Comparison of ENCODE assay signal across 30 cellular contexts in the genomic region with DNA sequence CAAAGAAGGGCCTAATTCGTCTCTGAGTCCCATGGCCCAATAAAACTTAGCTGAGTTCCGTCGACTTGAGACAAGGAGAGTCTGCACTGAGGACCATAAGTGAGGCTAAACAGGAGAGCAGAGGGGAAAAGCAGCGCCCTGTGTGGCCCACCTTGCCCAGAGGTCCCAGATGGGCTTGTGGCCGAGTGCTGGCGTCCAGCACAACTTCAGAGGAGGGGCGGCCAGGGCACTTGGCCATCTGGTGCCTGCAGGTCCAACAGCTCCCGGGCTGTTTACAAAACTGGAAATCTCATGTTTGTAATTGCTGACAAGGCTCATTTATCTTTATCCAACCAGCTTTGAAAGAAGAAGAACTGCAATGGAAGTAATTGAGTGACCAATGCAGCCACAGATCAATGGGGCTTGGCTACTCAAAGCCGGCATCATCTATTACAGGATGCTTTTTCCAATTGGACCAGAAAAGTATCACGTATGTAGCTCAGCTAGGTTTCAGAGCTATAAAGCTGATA.
"Had no signal": no experiment of that assay in that cellular context is flagged by ENCODE, and none has a peak within 500 bp of the region (broad histone marks: within the 10 kb centered on the region; RNA-seq: fewer than 3 reads in every experiment).

No MANE protein-coding gene starts in this region.

- H3K9me3 ChIP-seq: ovary, psoas muscle, suprapubic skin, testis, tibial artery, transverse colon, upper lobe of right lung, uterus had no signal

- DNase-seq: naive thymus-derived CD4-positive, alpha-beta T cell; natural killer cell; occipital lobe; ovary; posterior cingulate gyrus; psoas muscle; right cardiac atrium; spleen; stimulated activated CD4-positive, alpha-beta T cell treated with anti-CD3 and anti-CD28 coated beads, Interleukin-12 subunit alpha, Interleukin-12 subunit beta, amount 100 ng/mL, for 4 hours; stimulated activated CD4-positive, alpha-beta T cell treated with anti-CD3 and anti-CD28 coated beads, Interleukin-1b, Interleukin-23, amount 100 ng/mL, for 48 hours; stimulated activated CD4-positive, alpha-beta T cell treated with anti-CD3 and anti-CD28 coated beads, Interleukin-4, amount 100 ng/mL, for 1 hour; stimulated activated CD4-positive, alpha-beta T cell treated with anti-CD3 and anti-CD28 coated beads, Interleukin-4, amount 100 ng/mL, for 4 hours; stimulated activated CD8-positive, alpha-beta memory T cell treated with anti-CD3 and anti-CD28 coated beads, Interleukin-4, amount 100 ng/mL, for 48 hours; stimulated activated naive B cell treated with anti-CD40 and anti-IgM and Interleukin-4, amounts not matched to agents 10 μg/mL and 1 μg/mL and 100 μg/mL, for 72 hours; stimulated activated naive CD4-positive, alpha-beta T cell treated with Interleukin-2 at 50 U/mL for 16 hours; stomach; testis; tibial artery; transverse colon; upper lobe of right lung; uterus had no signal

- H3K4me3 Mint-ChIP-seq: naive thymus-derived CD4-positive, alpha-beta T cell; natural killer cell; nephron; neural progenitor cell; stimulated activated naive B cell treated with anti-CD40 and anti-IgM and Interleukin-4, amounts not matched to agents 10 μg/mL and 1 μg/mL and 100 μg/mL, for 72 hours; stimulated activated naive CD8-positive, alpha-beta T cell treated with anti-CD3 and anti-CD28 coated beads, Interleukin-15, Interleukin-2, amounts not matched to agents 100 ng/mL and 50 ng/mL, for 24 hours; type B pancreatic cell had no signal

- H3K9ac ChIP-seq: neural progenitor cell, parathyroid adenoma had no signal

- ATAC-seq: naive thymus-derived CD4-positive, alpha-beta T cell; natural killer cell; psoas muscle; right cardiac atrium; sciatic nerve; stimulated activated naive B cell treated with anti-CD40 and anti-IgM and Interleukin-4, amounts not matched to agents 10 μg/mL and 1 μg/mL and 100 μg/mL, for 72 hours; upper lobe of right lung had no signal

- H3K9me3 Mint-ChIP-seq: nephron; neural progenitor cell; stimulated activated naive B cell treated with anti-CD40 and anti-IgM and Interleukin-4, amounts not matched to agents 10 μg/mL and 1 μg/mL and 100 μg/mL, for 72 hours; stimulated activated naive CD8-positive, alpha-beta T cell treated with anti-CD3 and anti-CD28 coated beads, Interleukin-15, Interleukin-2, amounts not matched to agents 100 ng/mL and 50 ng/mL, for 24 hours; type B pancreatic cell had no signal

- H3K4me1 Mint-ChIP-seq: naive thymus-derived CD4-positive, alpha-beta T cell; natural killer cell; stimulated activated naive B cell treated with anti-CD40 and anti-IgM and Interleukin-4, amounts not matched to agents 10 μg/mL and 1 μg/mL and 100 μg/mL, for 72 hours had no signal

- H3K36me3 Mint-ChIP-seq: naive thymus-derived CD4-positive, alpha-beta T cell; natural killer cell; neural progenitor cell; stimulated activated naive B cell treated with anti-CD40 and anti-IgM and Interleukin-4, amounts not matched to agents 10 μg/mL and 1 μg/mL and 100 μg/mL, for 72 hours; type B pancreatic cell had no signal

- H3K27ac ChIP-seq: neural progenitor cell, ovary, parathyroid adenoma, psoas muscle, skin epidermis, spleen, stomach, suprapubic skin, testis, tibial artery, transverse colon, upper lobe of right lung, uterus had no signal

- H3K27me3 ChIP-seq: neural progenitor cell, ovary, spleen, suprapubic skin, testis, tibial artery, transverse colon, upper lobe of right lung, uterus had no signal

- H3K4me2 ChIP-seq: neural progenitor cell, smooth muscle cell had no signal

- H3K4me1 ChIP-seq: parathyroid adenoma, psoas muscle, spleen, stomach, suprapubic skin, testis, tibial artery, transverse colon, upper lobe of right lung, uterus had no signal

- H3K27me3 Mint-ChIP-seq: stimulated activated naive CD8-positive, alpha-beta T cell treated with anti-CD3 and anti-CD28 coated beads, Interleukin-15, Interleukin-2, amounts not matched to agents 100 ng/mL and 50 ng/mL, for 24 hours; type B pancreatic cell had no signal

- H3K36me3 ChIP-seq: neural progenitor cell, ovary, spleen, stomach, suprapubic skin, tibial artery, transverse colon, upper lobe of right lung, uterus had no signal

- H3K4me3 ChIP-seq: neural progenitor cell, ovary, psoas muscle, skin epidermis, smooth muscle cell, spleen, stomach, suprapubic skin, testis, tibial artery, transverse colon, upper lobe of right lung, uterus had no signal

- H3K27ac Mint-ChIP-seq: naive thymus-derived CD4-positive, alpha-beta T cell; natural killer cell; nephron; neural progenitor cell; stimulated activated naive B cell treated with anti-CD40 and anti-IgM and Interleukin-4, amounts not matched to agents 10 μg/mL and 1 μg/mL and 100 μg/mL, for 72 hours; stimulated activated naive CD8-positive, alpha-beta T cell treated with anti-CD3 and anti-CD28 coated beads, Interleukin-15, Interleukin-2, amounts not matched to agents 100 ng/mL and 50 ng/mL, for 24 hours; type B pancreatic cell had no signal

- H2AFZ ChIP-seq: neural progenitor cell, parathyroid adenoma had no signal
